ENCODE assay signal across 12 cellular contexts in genomic region chr15:33243869-33244268, GRCh38. TPM values are rescaled to one million over a fixed set of nuclear protein-coding genes. Genes with fewer than 3 reads are reported as not detected.
DNase-seq lines count a peak whose midpoint lies in the region; ATAC-seq and TF ChIP-seq lines count a peak whose summit lies in the region.
"Had no signal": no experiment of that assay in that cellular context is flagged by ENCODE, and none has a peak within 500 bp of the region (broad histone marks: within the 10 kb centered on the region; RNA-seq: fewer than 3 reads in every experiment).

No MANE protein-coding gene starts in this region.

- H2AFZ ChIP-seq in smooth muscle cell (ENCODE audit: low read depth) = no peak overlapping the region

- H3K9me3 ChIP-seq in smooth muscle cell (replicated peaks; ENCODE audit: low read depth) = no peaks in the 10 kb centered on the region

- no peaks in the 10 kb centered on the region for H3K27me3 ChIP-seq in smooth muscle cell (ENCODE audit: low read depth)

- peak; percentile 63 for ATAC-seq in activated CD4-positive, alpha-beta T cell treated with anti-CD3 and anti-CD28 coated beads for 36 hours
- no peak for ATAC-seq in GM19035 (IDR thresholded peaks at IDR 0.05; ENCODE audit: unreplicated experiment)
- ATAC-seq: natural killer cell had no signal

- H3K36me3 Mint-ChIP-seq in activated CD4-positive, alpha-beta T cell treated with anti-CD3 and anti-CD28 coated beads for 36 hours (ENCODE audit: low read depth) = no peaks in the 10 kb centered on the region
- H3K36me3 Mint-ChIP-seq in immature natural killer cell = no peaks in the 10 kb centered on the region
- H3K36me3 Mint-ChIP-seq: activated naive CD8-positive, alpha-beta T cell; natural killer cell had no signal

- no peaks in the 10 kb centered on the region for H3K27me3 Mint-ChIP-seq in activated CD4-positive, alpha-beta T cell treated with anti-CD3 and anti-CD28 coated beads for 36 hours
- H3K27me3 Mint-ChIP-seq in immature natural killer cell (ENCODE audit: low read depth in 3 of 3) = peaks cover 2 to 7% (median 6%) of the 10 kb centered on the region in 3 donors
- H3K27me3 Mint-ChIP-seq: activated naive CD8-positive, alpha-beta T cell had no signal

- H3K4me3 ChIP-seq in epithelial cell of proximal tubule (ENCODE audit: low read depth, low read length) (no peak overlapping the region), smooth muscle cell (no peak overlapping the region)

- no peaks in the 10 kb centered on the region for H3K79me2 ChIP-seq in smooth muscle cell (ENCODE audit: low read depth)

- DNase-seq in activated CD4-positive, alpha-beta T cell treated with anti-CD3 and anti-CD28 coated beads for 36 hours = no peak
- DNase-seq in activated CD4-positive, alpha-beta T cell treated with anti-CD3 and anti-CD28 coated beads for 4 hours = no peak
- DNase-seq in RPMI7951 (ENCODE audit: low read depth) (peak; percentile 93), epithelial cell of proximal tubule (ENCODE audit: low read depth) (peak; percentile 46), smooth muscle cell (lab: John Stamatoyannopoulos, UW; ENCODE audit: unreplicated experiment) (no peak), dedifferentiated amniotic fluid mesenchymal stem cell (ENCODE audit: extremely low spot score) (no peak), immature natural killer cell (no peak)
- DNase-seq: 8988T; activated CD4-positive, alpha-beta T cell treated with anti-CD3 and anti-CD28 coated beads, Interleukin-2, amount 50 U/mL, for 48 hours; natural killer cell had no signal

- CTCF ChIA-PET in activated CD4-positive, alpha-beta T cell treated with anti-CD3 and anti-CD28 coated beads for 36 hours (lab: Charles Lee) = no interaction called here

- peak overlapping the region; percentile 94 for H3K9ac ChIP-seq in smooth muscle cell (ENCODE audit: low read depth)

- peaks cover 16% of the 10 kb centered on the region for H3K4me1 Mint-ChIP-seq in activated CD4-positive, alpha-beta T cell treated with anti-CD3 and anti-CD28 coated beads for 36 hours
- no peaks in the 10 kb centered on the region for H3K4me1 Mint-ChIP-seq in immature natural killer cell
- H3K4me1 Mint-ChIP-seq: natural killer cell had no signal

- POLR2A ChIA-PET in activated CD4-positive, alpha-beta T cell treated with anti-CD3 and anti-CD28 coated beads for 36 hours (lab: Charles Lee) = no interaction called here

- peaks cover 20% of the 10 kb centered on the region for H3K4me1 ChIP-seq in smooth muscle cell (ENCODE audit: low read depth)

- no peaks in the 10 kb centered on the region for H4K20me1 ChIP-seq in smooth muscle cell (ENCODE audit: low read depth)

- intact Hi-C loops in activated CD4-positive, alpha-beta T cell treated with anti-CD3 and anti-CD28 coated beads for 36 hours (cut with DNase I, micrococcal nuclease) = loop anchor here in 1 of 2 experiments (2.0 kb wide), 2 partner anchors 17 to 43 kb away; no protein-coding TSS in a partner anchor

- H3K4me3 Mint-ChIP-seq in activated CD4-positive, alpha-beta T cell treated with anti-CD3 and anti-CD28 coated beads for 36 hours = no peak overlapping the region
- H3K4me3 Mint-ChIP-seq in immature natural killer cell = no peak overlapping the region
- H3K4me3 Mint-ChIP-seq: activated naive CD8-positive, alpha-beta T cell; natural killer cell had no signal

- no peak for TF ChIP-seq CTCF in epithelial cell of proximal tubule (conservative IDR thresholded peaks at IDR 0.05; ENCODE audit: low read depth, low read length)
- no peak for TF ChIP-seq CTCF in smooth muscle cell (IDR thresholded peaks at IDR 0.05; ENCODE audit: borderline replicate concordance, insufficient read depth, poor library complexity, severe bottlenecking)

- no peaks in the 10 kb centered on the region for H3K9me3 Mint-ChIP-seq in activated CD4-positive, alpha-beta T cell treated with anti-CD3 and anti-CD28 coated beads for 36 hours (ENCODE audit: low read depth)
- no peaks in the 10 kb centered on the region for H3K9me3 Mint-ChIP-seq in immature natural killer cell
- H3K9me3 Mint-ChIP-seq: natural killer cell had no signal

- no peaks in the 10 kb centered on the region for H3K36me3 ChIP-seq in smooth muscle cell (ENCODE audit: low read depth)

- peak overlapping the region; percentile 97 for H3K27ac ChIP-seq in smooth muscle cell (ENCODE audit: low read depth)

- H3K4me2 ChIP-seq in smooth muscle cell = peak overlapping the region; percentile 67

- H3F3A ChIP-seq in smooth muscle cell (ENCODE audit: low read depth) = peaks cover 22% of the 10 kb centered on the region

- H3K27ac Mint-ChIP-seq in activated CD4-positive, alpha-beta T cell treated with anti-CD3 and anti-CD28 coated beads for 36 hours = no peak overlapping the region
- no peak overlapping the region for H3K27ac Mint-ChIP-seq in immature natural killer cell
- H3K27ac Mint-ChIP-seq: activated naive CD8-positive, alpha-beta T cell; natural killer cell had no signal

- WGBS in smooth muscle cell (ENCODE audit: low lambda C conversion rate) = 0% methylated on average over 1 of the region's 1 CpG

RNA-seq across cellular contexts. Expression of gene FMN1, which starts 49.4 kb away (rescaled TPM):
- under 1 TPM; 0.09 to 0.21 TPM for total RNA-seq in activated CD4-positive, alpha-beta T cell treated with anti-CD3 and anti-CD28 coated beads for 36 hours
- total RNA-seq in RPMI7951 (2014; rRNA removed; shearing (Covaris generic)) = 5.0 and 5.8 TPM in 2 replicates
- 2.7 and 4.3 TPM in 2 replicates for total RNA-seq in epithelial cell of proximal tubule
- total RNA-seq in smooth muscle cell = 4.0 and 21.1 TPM in 2 replicates
- 0.08 and 1.2 TPM in 2 replicates for polyA plus RNA-seq in smooth muscle cell
- not detected for polyA plus RNA-seq in immature natural killer cell

Comparison
In these comparisons a context has a peak if more than half of its experiments do, and no peak if none do; other contexts are left out.
1. DNase-seq: peak in RPMI7951 (single experiment) and epithelial cell of proximal tubule (single experiment); none in activated CD4-positive, alpha-beta T cell treated with anti-CD3 and anti-CD28 coated beads for 36 hours (single experiment), activated CD4-positive, alpha-beta T cell treated with anti-CD3 and anti-CD28 coated beads for 4 hours (0 of 2), smooth muscle cell (single experiment), dedifferentiated amniotic fluid mesenchymal stem cell (single experiment) and immature natural killer cell (0 of 3).